In genomic region chr4:10005632-10006031, GRCh38 we compare ENCODE assay signal across 13 cellular contexts. TPM values are rescaled to one million over a fixed set of nuclear protein-coding genes. Genes with fewer than 3 reads are reported as not detected.
DNase-seq lines count a peak whose midpoint lies in the region; ATAC-seq and TF ChIP-seq lines count a peak whose summit lies in the region.
"Had no signal": no experiment of that assay in that cellular context is flagged by ENCODE, and none has a peak within 500 bp of the region (broad histone marks: within the 10 kb centered on the region; RNA-seq: fewer than 3 reads in every experiment).

No MANE protein-coding gene starts in this region.

- no peak overlapping the region for H3K9ac ChIP-seq in parathyroid adenoma

- H3K4me2 ChIP-seq in parathyroid adenoma (ENCODE audit: low read length): no peak overlapping the region

- no peaks in the 10 kb centered on the region for H3K27me3 ChIP-seq in esophagus (ENCODE audit: control insufficient read depth in 1 of 2, insufficient read depth in 2 of 2, low read length in 2 of 2)
- no peaks in the 10 kb centered on the region for H3K27me3 ChIP-seq in parathyroid adenoma (ENCODE audit: control insufficient read depth, insufficient read depth, low read length)
- H3K27me3 ChIP-seq in tibial artery: no peaks in the 10 kb centered on the region

- no peaks in the 10 kb centered on the region for H3K79me2 ChIP-seq in parathyroid adenoma

- intact Hi-C loops in tibial artery (cut with DNase I; ENCODE audit: low total_unique reads): no loop called here

- peaks cover 2 to 6% of the 10 kb centered on the region in 2 donors for H3K4me1 ChIP-seq in esophagus (ENCODE audit: control insufficient read depth in 2 of 2, insufficient read depth in 2 of 2, low read length in 1 of 2)
- H3K4me1 ChIP-seq in parathyroid adenoma: no peaks in the 10 kb centered on the region
- peaks cover 0 to 30% (median 20%) of the 10 kb centered on the region in 4 donors for H3K4me1 ChIP-seq in tibial artery

- DNase-seq in MV-4-11 (lab: John Stamatoyannopoulos, UW): peak; percentile 12
- no peak for DNase-seq in tibial artery
- DNase-seq in COLO829 (ENCODE audit: low spot score): no peak
- DNase-seq in HPDE6-E6E7 (ENCODE audit: extremely low spot score): no peak
- DNase-seq: activated CD8-positive, alpha-beta memory T cell treated with anti-CD3 and anti-CD28 coated beads for 24 hours; activated naive CD4-positive, alpha-beta T cell treated with Interleukin-2 at 50 U/mL for 16 hours; cerebellar nuclear complex; islet precursor cell; NCI-H2171 treated with DMSO at 0.1 percent for 48 hours had no signal

- no peak overlapping the region for H3K4me3 ChIP-seq in esophagus (ENCODE audit: low read depth in 1 of 2, low read length in 2 of 2)
- no peak overlapping the region for H3K4me3 ChIP-seq in parathyroid adenoma (ENCODE audit: low read depth, low read length)
- H3K4me3 ChIP-seq in tibial artery: no peak overlapping the region

- no peaks in the 10 kb centered on the region for H3K9me3 ChIP-seq in esophagus (ENCODE audit: control insufficient read depth in 2 of 2, insufficient read depth in 1 of 2, low read depth in 1 of 2, low read length in 1 of 2)
- H3K9me3 ChIP-seq in parathyroid adenoma (ENCODE audit: control insufficient read depth, low read length): no peaks in the 10 kb centered on the region
- H3K9me3 ChIP-seq in tibial artery: no peaks in the 10 kb centered on the region

- no peak overlapping the region for H2AFZ ChIP-seq in parathyroid adenoma

- peak overlapping the region; percentile 27; the same call in 1 of the 2 replicates for H3K27ac ChIP-seq in 22Rv1
- peak overlapping the region; percentile 83 to 90 for H3K27ac ChIP-seq in esophagus (ENCODE audit: low read depth in 2 of 2, low read length in 1 of 2)
- H3K27ac ChIP-seq in parathyroid adenoma: peak overlapping the region; percentile 24
- H3K27ac ChIP-seq in tibial artery: peak overlapping the region in 1 of 2 donors; percentile 52

- TF ChIP-seq CTCF in 22Rv1 (IDR thresholded peaks at IDR 0.05): no peak
- TF ChIP-seq CTCF in parathyroid adenoma (IDR thresholded peaks at IDR 0.05): no peak
- no peak for TF ChIP-seq CTCF in tibial artery (IDR thresholded peaks at IDR 0.05)

- no peaks in the 10 kb centered on the region for H3K36me3 ChIP-seq in esophagus (ENCODE audit: control insufficient read depth in 2 of 2, insufficient read depth in 2 of 2, low read length in 1 of 2)
- H3K36me3 ChIP-seq in parathyroid adenoma (ENCODE audit: control insufficient read depth, insufficient read depth, low read length): no peaks in the 10 kb centered on the region
- no peaks in the 10 kb centered on the region for H3K36me3 ChIP-seq in tibial artery

- WGBS in esophagus, 2 donors: 54% methylated on average over 4 of the region's 4 CpGs

- no peak for ATAC-seq in GM21381 (IDR thresholded peaks at IDR 0.05; ENCODE audit: unreplicated experiment)

RNA-seq across cellular contexts. Expression of gene SLC2A9, which starts 15.7 kb away (rescaled TPM):
- 1 to 10 TPM; 4.1 to 5.8 TPM for polyA plus RNA-seq in esophagus
